Comparison of ENCODE assay signal across 9 cellular contexts in genomic region chr5:181053760-181054122, GRCh38. TPM values are rescaled to one million over a fixed set of nuclear protein-coding genes. Genes with fewer than 3 reads are reported as not detected.
A peak's percentile ranks its signal among the peaks of the same experiment; 100 is the strongest.
DNase-seq lines count a peak whose midpoint lies in the region; ATAC-seq, FAIRE-seq and TF ChIP-seq lines count a peak whose summit lies in the region.
"Had no signal": no experiment of that assay in that cellular context is flagged by ENCODE, and none has a peak within 500 bp of the region (broad histone marks: within the 10 kb centered on the region; RNA-seq: fewer than 3 reads in every experiment).

No MANE protein-coding gene starts in this region.

- no peak overlapping the region for H3K18ac ChIP-seq in mesendoderm (ENCODE audit: low read length)

- H3K27me3 ChIP-seq in right lobe of liver (peaks cover 0 to 28% of the 10 kb centered on the region in 2 donors), HepG2 (ENCODE audit: control insufficient read depth in 1 of 2, insufficient read depth in 2 of 2, low read length in 2 of 2) (peaks cover 10 to 77% of the 10 kb centered on the region in 2 experiments), mesendoderm (ENCODE audit: insufficient read depth, low read length, poor library complexity) (peaks cover 53% of the 10 kb centered on the region)

- no peak for TF ChIP-seq EP300 in HepG2 (IDR thresholded peaks at IDR 0.05; ENCODE audit: low read depth in 2 of 2, low read length in 2 of 2)
- no peak for TF ChIP-seq EP300 in HepG2 (CRISPR knock-in tag; IDR thresholded peaks at IDR 0.05; ENCODE audit: borderline replicate concordance)

- H2BK120ac ChIP-seq in mesendoderm (ENCODE audit: low read depth, low read length): no peak overlapping the region

- H3K9ac ChIP-seq in HepG2 (ENCODE audit: insufficient read depth, low read depth, low read length) (no peak overlapping the region), mesendoderm (ENCODE audit: low read length) (peak overlapping the region; percentile 37)

- peaks cover 0 to 14% (median 2%) of the 10 kb centered on the region in 5 experiments for H3K9me3 Mint-ChIP-seq in brain

- H3K4ac ChIP-seq in mesendoderm (ENCODE audit: low read depth, low read length): no peak overlapping the region

- H3K4me3 Mint-ChIP-seq in brain: peak overlapping the region; percentile 84 to 87 (median 86)

- TF ChIP-seq POLR2A in right lobe of liver (IDR thresholded peaks at IDR 0.05) (no peak), HepG2 (IDR thresholded peaks at IDR 0.05; ENCODE audit: insufficient read depth in 1 of 2, low read depth in 2 of 2, low read length in 2 of 2) (no peak)

- FAIRE-seq in HepG2 (lab: Jason Lieb, UNC): no peak
- FAIRE-seq: G401.6 had no signal

- H3K27ac Mint-ChIP-seq in brain: peak overlapping the region in 1 of 5 experiments; percentile 18

- H4K8ac ChIP-seq in mesendoderm (ENCODE audit: low read depth, low read length): no peak overlapping the region

- no peak overlapping the region for H3K27ac ChIP-seq in right lobe of liver
- no peak overlapping the region for H3K27ac ChIP-seq in HepG2 (ENCODE audit: extremely low read length, insufficient read depth, low read length)
- H3K27ac ChIP-seq in mesendoderm (ENCODE audit: low read depth, low read length): no peak overlapping the region
- H3K27ac ChIP-seq in urinary bladder (ENCODE audit: low read depth): no peak overlapping the region

- peak overlapping the region in 2 of 3 donors; percentile 34 to 46 for H3K4me3 ChIP-seq in right lobe of liver
- H3K4me3 ChIP-seq in HepG2 (replicated peaks in 1 of 3; ENCODE audit: insufficient read depth in 1 of 3, low read depth in 2 of 3, low read length in 3 of 3): no peak overlapping the region
- H3K4me3 ChIP-seq in mesendoderm (ENCODE audit: low read length): peak overlapping the region; percentile 38
- H3K4me3 ChIP-seq in urinary bladder (ENCODE audit: low read depth, low read length): peak overlapping the region; percentile 55

- no peak overlapping the region for H3K23ac ChIP-seq in mesendoderm (ENCODE audit: low read length)

- peaks cover 0 to 14% (median 0%) of the 10 kb centered on the region in 4 donors for H3K4me1 ChIP-seq in right lobe of liver
- no peaks in the 10 kb centered on the region for H3K4me1 ChIP-seq in HepG2 (ENCODE audit: insufficient read depth, low read length)
- H3K4me1 ChIP-seq in mesendoderm (ENCODE audit: control insufficient read depth, low read depth, low read length): no peaks in the 10 kb centered on the region
- no peaks in the 10 kb centered on the region for H3K4me1 ChIP-seq in urinary bladder (ENCODE audit: insufficient read depth)

- H3K56ac ChIP-seq in mesendoderm (ENCODE audit: low read length): peak overlapping the region; percentile 44

- POLR2A ChIA-PET in HepG2 (lab: Yijun Ruan, JAX): no interaction called here

- H2AFZ ChIP-seq in HepG2 (ENCODE audit: low read length): no peak overlapping the region

- in situ Hi-C loops in HepG2 (cut with HindIII; ENCODE audit: extremely low pct_ligation_motif_present, low pct_unique_long_range_greater_than_20kb): no loop called here

- H2AK5ac ChIP-seq in mesendoderm (ENCODE audit: low read length): no peak overlapping the region

- H4K20me1 ChIP-seq in HepG2 (ENCODE audit: insufficient read depth, low read length): no peaks in the 10 kb centered on the region

- peaks cover 98% of the 10 kb centered on the region for H3K27me3 Mint-ChIP-seq in brain

- no peaks in the 10 kb centered on the region for H3K79me1 ChIP-seq in mesendoderm (ENCODE audit: low read length)

- H2BK15ac ChIP-seq in mesendoderm (replicated peaks; ENCODE audit: low read depth): no peak overlapping the region

- H3K36me3 ChIP-seq in right lobe of liver (no peaks in the 10 kb centered on the region), HepG2 (replicated peaks in 1 of 2; ENCODE audit: control insufficient read depth in 1 of 2, insufficient read depth in 2 of 2, low read length in 2 of 2) (no peaks in the 10 kb centered on the region), mesendoderm (ENCODE audit: control insufficient read depth, insufficient read depth, low read length) (no peaks in the 10 kb centered on the region), urinary bladder (ENCODE audit: insufficient read depth) (no peaks in the 10 kb centered on the region)

- H3K36me3 Mint-ChIP-seq in brain: no peaks in the 10 kb centered on the region

- H4K5ac ChIP-seq in mesendoderm (ENCODE audit: low read length): no peak overlapping the region

- ATAC-seq in right lobe of liver (peak; percentile 44 to 67 (median 54)), HepG2 (no peak)

- BruUV-seq in HepG2 (replicated peaks; lab: Mats Ljungman, UMichigan): no TSS peak

- TF ChIP-seq CTCF in right lobe of liver (IDR thresholded peaks at IDR 0.05) (no peak), HepG2 (CRISPR knock-in tag; IDR thresholded peaks at IDR 0.05) (no peak), brain (conservative IDR thresholded peaks at IDR 0.05) (no peak)

- intact Hi-C loops in right lobe of liver (cut with DNase I): loop anchor here in 1 of 2 donors (10.0 kb wide), 1 partner anchor 61 kb away; no protein-coding TSS in a partner anchor
- intact Hi-C loops in HepG2 (cut with micrococcal nuclease; ENCODE audit: unreplicated experiment): no loop called here
- intact Hi-C loops in posterior vena cava (cut with DNase I): loop anchor here in 1 of 2 donors (1.0 kb wide), 1 partner anchor 21 kb away; no protein-coding TSS in a partner anchor

- WGBS in right lobe of liver (ENCODE audit: insufficient coverage, low coverage, low lambda C conversion rate, missing lambda C conversion rate): 0% methylated on average over 4 of the region's 23 CpGs
- 39% methylated on average over 6 of the region's 23 CpGs for WGBS in HepG2 (ENCODE audit: low lambda C conversion rate)
- WGBS in mesendoderm (ENCODE audit: extremely low coverage, insufficient coverage, low lambda C conversion rate): no CpG with 5 or more reads among the region's 23 CpGs
- 2% methylated on average over 23 of the region's 23 CpGs for WGBS in urinary bladder

- H3K79me2 ChIP-seq in HepG2 (ENCODE audit: insufficient read depth, low read length): no peaks in the 10 kb centered on the region
- no peaks in the 10 kb centered on the region for H3K79me2 ChIP-seq in mesendoderm (ENCODE audit: control insufficient read depth, insufficient read depth, low read length)

- no peak for TF ChIP-seq RAD21 in HepG2 (CRISPR knock-in tag; IDR thresholded peaks at IDR 0.05)

- peaks cover 19% of the 10 kb centered on the region for H3K4me1 Mint-ChIP-seq in brain

- CTCF ChIA-PET in HepG2 (lab: Yijun Ruan, JAX; ENCODE audit: low intra/inter-chr PET ratio, low total read pairs): no interaction called here

- no peak overlapping the region for H2BK5ac ChIP-seq in mesendoderm (ENCODE audit: low read length)

- H3K4me2 ChIP-seq in HepG2 (ENCODE audit: low read depth, low read length) (no peak overlapping the region), mesendoderm (ENCODE audit: low read length) (peak overlapping the region; percentile 81)

- DNase-seq in right lobe of liver (no peak), HepG2 (ENCODE audit: low spot score) (no peak), mesendoderm (peak; percentile 19), posterior vena cava (ENCODE audit: low spot score) (no peak), NCI-H187 treated with DMSO at 0.1 percent for 48 hours (lab: John Stamatoyannopoulos, UW) (no peak)
- no peak for DNase-seq in activated CD8-positive, alpha-beta memory T cell treated with anti-CD3 and anti-CD28 coated beads, Interleukin-2, amount 50 U/mL, for 4 hours

- no peaks in the 10 kb centered on the region for H3K9me3 ChIP-seq in right lobe of liver
- H3K9me3 ChIP-seq in HepG2 (ENCODE audit: low read length): no peaks in the 10 kb centered on the region

TF ChIP-seq in HepG2, 621 proteins besides CTCF, POLR2A, EP300 and RAD21 (continues in another document):
- TF ChIP-seq HNRNPL (IDR thresholded peaks at IDR 0.05; ENCODE audit: low read depth, low read length) (no peak), ZNF260 (CRISPR knock-in tag; IDR thresholded peaks at IDR 0.05; ENCODE audit: borderline replicate concordance, low read depth) (no peak), HOXA5 (CRISPR knock-in tag; IDR thresholded peaks at IDR 0.05) (no peak), ZNF34 (CRISPR knock-in tag; IDR thresholded peaks at IDR 0.05; ENCODE audit: borderline replicate concordance) (no peak), THAP11 (CRISPR knock-in tag; IDR thresholded peaks at IDR 0.05) (no peak)

RNA-seq across cellular contexts. Expression of gene BTNL9, which starts 13.7 kb away (rescaled TPM):
- total RNA-seq in right lobe of liver: 10 to 100 TPM in 1 of 6 experiments, 1 to 10 TPM in 5; 5.3 to 11.6 (median 7.8) TPM
- total RNA-seq in HepG2 (2016; rRNA removed; fragmentation: Illumina TruSeq; extraction: Trizol): 0.13 TPM in 1 of 2 replicates, not detected in the other
- total RNA-seq in HepG2 (2016; cell fraction: cytosol; rRNA removed; fragmentation: Illumina TruSeq; extraction: Trizol; ENCODE audit: low read depth): 1.1 and 2.7 TPM in 2 replicates
- 0.09 TPM in 1 of 2 replicates, not detected in the other for total RNA-seq in HepG2 (2016; cell fraction: insoluble cytoplasmic fraction; rRNA removed; fragmentation: Illumina TruSeq; extraction: Trizol)
- total RNA-seq in HepG2 (2016; cell fraction: membrane; rRNA removed; fragmentation: Illumina TruSeq; extraction: Trizol): not detected in 2 replicates
- total RNA-seq in HepG2 (2016; cell fraction: nucleus; rRNA removed; fragmentation: Illumina TruSeq; extraction: Trizol): not detected in 2 replicates
- not detected in 2 replicates for polyA plus RNA-seq in HepG2 (2011; rRNA removed)
- polyA plus RNA-seq in HepG2 (2011; cell fraction: cytosol; rRNA removed): not detected in 2 replicates
- polyA plus RNA-seq in HepG2 (2011; cell fraction: nucleus; rRNA removed): not detected in 2 replicates
- polyA plus RNA-seq in HepG2 (2012): not detected in 2 replicates
- not detected in 2 replicates for polyA plus RNA-seq in HepG2 (2016; cell fraction: cytosol; fragmentation: Illumina TruSeq; extraction: Trizol; ENCODE audit: low read depth)
- polyA plus RNA-seq in HepG2 (2016; cell fraction: insoluble cytoplasmic fraction; fragmentation: Illumina TruSeq; extraction: Trizol; ENCODE audit: low read depth): not detected in 2 replicates
- polyA plus RNA-seq in HepG2 (2016; cell fraction: membrane; fragmentation: Illumina TruSeq; extraction: Trizol; ENCODE audit: low read depth): not detected in 2 replicates
- polyA plus RNA-seq in HepG2 (2016; cell fraction: nucleus; fragmentation: Illumina TruSeq; extraction: Trizol; ENCODE audit: insufficient read depth, low read depth): not detected in 2 replicates
- polyA minus RNA-seq in HepG2 (2011; rRNA and poly(A)+ RNA removed; ENCODE audit: low replicate concordance): not detected in 2 replicates
- not detected in 2 replicates for polyA minus RNA-seq in HepG2 (2011; cell fraction: cytosol; rRNA and poly(A)+ RNA removed)
- polyA minus RNA-seq in HepG2 (2011; cell fraction: nucleus; rRNA and poly(A)+ RNA removed): not detected in 2 replicates
- polyA plus RNA-seq in brain (ENCODE audit: insufficient read depth, low read depth, low replicate concordance): 2.1 TPM
- 0.51 TPM for polyA plus RNA-seq in mesendoderm (2013, experiment 1 of 2)
- 0.41 TPM for polyA plus RNA-seq in mesendoderm (2013, experiment 2 of 2)
- total RNA-seq in urinary bladder: 7.0 TPM
- polyA plus RNA-seq in urinary bladder: 11.9 TPM
- total RNA-seq in posterior vena cava: 10 to 100 TPM; 13.4 to 22.6 TPM

Comparison
In these comparisons a context has a peak if more than half of its experiments do, and no peak if none do; other contexts are left out.
1. H3K4me3 ChIP-seq: peak in right lobe of liver (2 of 3), mesendoderm (single experiment) and urinary bladder (single experiment); none in HepG2 (0 of 3).